ENCODE assay signal across 8 cellular contexts in genomic region chr5:142888469-142889085, GRCh38.
DNase-seq lines count a peak whose midpoint lies in the region; ATAC-seq, FAIRE-seq and TF ChIP-seq lines count a peak whose summit lies in the region.

No MANE protein-coding gene starts in this region.

- H3K4me1 Mint-ChIP-seq in CD14-positive monocyte = peaks cover 10% of the 10 kb centered on the region
- no peaks in the 10 kb centered on the region for H3K4me1 Mint-ChIP-seq in stimulated activated naive B cell treated with anti-CD40 and anti-IgM and Interleukin-4, amounts not matched to agents 10 μg/mL and 1 μg/mL and 100 μg/mL, for 72 hours

- DNase-seq in CD14-positive monocyte (ENCODE audit: low spot score) (no peak), GM23248 (peak; percentile 75), NCI-H526 treated with DMSO at 0.1 percent for 48 hours (lab: John Stamatoyannopoulos, UW) (peak; percentile 6), bronchial epithelial cell (ENCODE audit: low read depth) (peak; percentile 51), kidney glomerular epithelial cell (lab: John Stamatoyannopoulos, UW) (peak; percentile 47), urothelium cell line (ENCODE audit: low spot score) (peak; percentile 46)
- no peak for DNase-seq in stimulated activated naive B cell treated with anti-CD40 and anti-IgM and Interleukin-4, amounts not matched to agents 10 μg/mL and 1 μg/mL and 100 μg/mL, for 72 hours

- H3K27me3 ChIP-seq in GM23248 (replicated peaks; ENCODE audit: insufficient read depth) (no peaks in the 10 kb centered on the region), bronchial epithelial cell (ENCODE audit: control insufficient read depth, insufficient read depth, low read length) (no peaks in the 10 kb centered on the region)

- in situ Hi-C loops in GM23248 (cut with MboI) = loop anchor here (10.0 to 25.0 kb wide), 2 partner anchors 274 to 726 kb away; no protein-coding TSS in a partner anchor

- H3K9me2 ChIP-seq in GM23248 (ENCODE audit: insufficient read depth) = no peaks in the 10 kb centered on the region

- ATAC-seq in GM21360 (IDR thresholded peaks at IDR 0.05; ENCODE audit: unreplicated experiment) = no peak
- no peak for ATAC-seq in stimulated activated naive B cell treated with anti-CD40 and anti-IgM and Interleukin-4, amounts not matched to agents 10 μg/mL and 1 μg/mL and 100 μg/mL, for 72 hours (replicated peaks)

- H3K27me3 Mint-ChIP-seq in CD14-positive monocyte (ENCODE audit: low read depth in 3 of 3) = no peaks in the 10 kb centered on the region
- H3K27me3 Mint-ChIP-seq in stimulated activated naive B cell treated with anti-CD40 and anti-IgM and Interleukin-4, amounts not matched to agents 10 μg/mL and 1 μg/mL and 100 μg/mL, for 72 hours = no peaks in the 10 kb centered on the region

- H3K36me3 Mint-ChIP-seq in CD14-positive monocyte = peaks cover 63 to 67% of the 10 kb centered on the region in 2 donors
- H3K36me3 Mint-ChIP-seq in stimulated activated naive B cell treated with anti-CD40 and anti-IgM and Interleukin-4, amounts not matched to agents 10 μg/mL and 1 μg/mL and 100 μg/mL, for 72 hours = no peaks in the 10 kb centered on the region

- no peak overlapping the region for H3K27ac ChIP-seq in GM23248

- H3K9ac ChIP-seq in GM23248 = no peak overlapping the region

- no peaks in the 10 kb centered on the region for H3K9me3 ChIP-seq in GM23248 (ENCODE audit: low read depth)

- TF ChIP-seq CTCF in CD14-positive monocyte (IDR thresholded peaks at IDR 0.05) (peak; percentile 82), bronchial epithelial cell (IDR thresholded peaks at IDR 0.05; ENCODE audit: insufficient read depth, low read length, severe bottlenecking) (peak; percentile 61)

- H3K4me3 Mint-ChIP-seq in CD14-positive monocyte = no peak overlapping the region
- H3K4me3 Mint-ChIP-seq in stimulated activated naive B cell treated with anti-CD40 and anti-IgM and Interleukin-4, amounts not matched to agents 10 μg/mL and 1 μg/mL and 100 μg/mL, for 72 hours = no peak overlapping the region

- WGBS in GM23248 (ENCODE audit: low coverage in 1 of 2, low lambda C conversion rate in 2 of 2, missing lambda C conversion rate in 2 of 2), 2 experiments = 39 to 40% methylated on average over 9 of the region's 9 CpGs

- FAIRE-seq in bronchial epithelial cell (lab: Jason Lieb, UNC) (peak; percentile 47), urothelium cell line (lab: Jason Lieb, UNC) (no peak)

- no peak overlapping the region for H3K4me2 ChIP-seq in GM23248 (ENCODE audit: unreplicated experiment)

- H2AFZ ChIP-seq in GM23248 = no peak overlapping the region

- H3K4me1 ChIP-seq in GM23248 (ENCODE audit: insufficient read depth) = peaks cover 9% of the 10 kb centered on the region

- no peak overlapping the region for H3K4me3 ChIP-seq in GM23248
- no peak overlapping the region for H3K4me3 ChIP-seq in bronchial epithelial cell (ENCODE audit: low read depth, low read length)

- no peaks in the 10 kb centered on the region for H3K36me3 ChIP-seq in GM23248 (ENCODE audit: low read depth)
- H3K36me3 ChIP-seq in bronchial epithelial cell (ENCODE audit: control insufficient read depth, insufficient read depth, low read length) = no peaks in the 10 kb centered on the region

- H3K79me2 ChIP-seq in GM23248 (ENCODE audit: insufficient read depth) = no peaks in the 10 kb centered on the region

- H4K20me1 ChIP-seq in GM23248 (ENCODE audit: insufficient read depth) = no peaks in the 10 kb centered on the region

- peak overlapping the region in 1 of 7 donors; percentile 69 for H3K27ac Mint-ChIP-seq in CD14-positive monocyte
- no peak overlapping the region for H3K27ac Mint-ChIP-seq in stimulated activated naive B cell treated with anti-CD40 and anti-IgM and Interleukin-4, amounts not matched to agents 10 μg/mL and 1 μg/mL and 100 μg/mL, for 72 hours

- intact Hi-C loops in CD14-positive monocyte (cut with micrococcal nuclease) = loop anchor here in 1 of 2 donors (5.0 kb wide), 1 partner anchor 231 kb away; no protein-coding TSS in a partner anchor

- no peaks in the 10 kb centered on the region for H3K9me3 Mint-ChIP-seq in CD14-positive monocyte
- H3K9me3 Mint-ChIP-seq in stimulated activated naive B cell treated with anti-CD40 and anti-IgM and Interleukin-4, amounts not matched to agents 10 μg/mL and 1 μg/mL and 100 μg/mL, for 72 hours = no peaks in the 10 kb centered on the region

- H3F3A ChIP-seq in GM23248 (ENCODE audit: insufficient read depth) = no peaks in the 10 kb centered on the region

Comparison
In these comparisons a context has a peak if more than half of its experiments do, and no peak if none do; other contexts are left out.
1. DNase-seq: peak in GM23248 (single experiment), NCI-H526 treated with DMSO at 0.1 percent for 48 hours (single experiment), bronchial epithelial cell (single experiment), kidney glomerular epithelial cell (single experiment) and urothelium cell line (single experiment); none in CD14-positive monocyte (single experiment) and stimulated activated naive B cell treated with anti-CD40 and anti-IgM and Interleukin-4, amounts not matched to agents 10 μg/mL and 1 μg/mL and 100 μg/mL, for 72 hours (single experiment).